In genomic region chr2:216221806-216222205, GRCh38 we compare ENCODE assay signal across 15 cellular contexts.
A peak's percentile ranks its signal among the peaks of the same experiment; 100 is the strongest.
DNase-seq lines count a peak whose midpoint lies in the region; ATAC-seq, FAIRE-seq and TF ChIP-seq lines count a peak whose summit lies in the region.
"Had no signal": no experiment of that assay in that cellular context is flagged by ENCODE, and none has a peak within 500 bp of the region (broad histone marks: within the 10 kb centered on the region; RNA-seq: fewer than 3 reads in every experiment).

No MANE protein-coding gene starts in this region.

- peak; percentile 71 for ATAC-seq in natural killer cell treated with Interleukin-12 subunit alpha and Interleukin-12 subunit beta and Interleukin-15 and Interleukin-18, amount 100 ng/mL, for 72 hours
- no peak for ATAC-seq in natural killer cell

- BruUV-seq in endothelial cell of umbilical vein (replicated peaks; lab: Mats Ljungman, UMichigan) = no TSS peak

- H2AFZ ChIP-seq in endothelial cell of umbilical vein (ENCODE audit: low read depth, low read length) = no peak overlapping the region

- H3K4me3 Mint-ChIP-seq in natural killer cell treated with Interleukin-12 subunit alpha and Interleukin-12 subunit beta and Interleukin-15 and Interleukin-18, amount 100 ng/mL, for 72 hours = peak overlapping the region; percentile 63
- H3K4me3 Mint-ChIP-seq in natural killer cell (no peak overlapping the region), nephron progenitor cell (no peak overlapping the region)
- H3K4me3 Mint-ChIP-seq: endodermal cell, WTC11 had no signal

- H3K4me1 Mint-ChIP-seq in natural killer cell treated with Interleukin-12 subunit alpha and Interleukin-12 subunit beta and Interleukin-15 and Interleukin-18, amount 100 ng/mL, for 72 hours (ENCODE audit: low read depth in 2 of 2) = peaks cover 56 to 67% of the 10 kb centered on the region in 2 donors
- H3K4me1 Mint-ChIP-seq in natural killer cell (peaks cover 43 to 55% of the 10 kb centered on the region in 2 donors), nephron progenitor cell (peaks cover 19% of the 10 kb centered on the region)
- H3K4me1 Mint-ChIP-seq: WTC11 had no signal

- dilution Hi-C loops in endothelial cell of umbilical vein (cut with MboI; ENCODE audit: extremely low pct_ligation_motif_present, low sequenced_read_pairs) = no loop called here

- DNase-seq in natural killer cell treated with Interleukin-12 subunit alpha and Interleukin-12 subunit beta and Interleukin-15 and Interleukin-18, amount 100 ng/mL, for 72 hours (ENCODE audit: low spot score) = no peak
- DNase-seq in natural killer cell = no peak
- peak; percentile 16 for DNase-seq in OCI-M1 (lab: John Stamatoyannopoulos, UW)
- DNase-seq in endothelial cell of umbilical vein (ENCODE audit: low read depth, low spot score) = peak; percentile 43
- no peak for DNase-seq in globus pallidus (ENCODE audit: low spot score)
- no peak for DNase-seq in nephron progenitor cell
- DNase-seq in NCI-H2171 (lab: John Stamatoyannopoulos, UW) = no peak
- DNase-seq in cerebellar nuclear complex (lab: John Stamatoyannopoulos, UW) = no peak
- DNase-seq: naive B cell, NCI-H1930 had no signal

- H3K27ac ChIP-seq in endothelial cell of umbilical vein (ENCODE audit: insufficient read depth, low read depth, low read length) = no peak overlapping the region
- H3K27ac ChIP-seq: adrenal gland, skin epidermis had no signal

- H3K27me3 Mint-ChIP-seq in natural killer cell treated with Interleukin-12 subunit alpha and Interleukin-12 subunit beta and Interleukin-15 and Interleukin-18, amount 100 ng/mL, for 72 hours = no peaks in the 10 kb centered on the region
- no peaks in the 10 kb centered on the region for H3K27me3 Mint-ChIP-seq in natural killer cell (ENCODE audit: low read depth in 2 of 2)
- H3K27me3 Mint-ChIP-seq in nephron progenitor cell (ENCODE audit: low read depth, poor library complexity) = peaks cover 11% of the 10 kb centered on the region
- H3K27me3 Mint-ChIP-seq: naive B cell had no signal

- no peaks in the 10 kb centered on the region for H3K9me3 Mint-ChIP-seq in natural killer cell treated with Interleukin-12 subunit alpha and Interleukin-12 subunit beta and Interleukin-15 and Interleukin-18, amount 100 ng/mL, for 72 hours
- H3K9me3 Mint-ChIP-seq in natural killer cell (no peaks in the 10 kb centered on the region), nephron progenitor cell (no peaks in the 10 kb centered on the region)
- H3K9me3 Mint-ChIP-seq: endodermal cell, naive B cell, WTC11 had no signal

- no peak overlapping the region for H3K9ac ChIP-seq in endothelial cell of umbilical vein (replicated peaks; ENCODE audit: extremely low read depth, insufficient read depth, low read length)

- no peaks in the 10 kb centered on the region for H3K9me3 ChIP-seq in endothelial cell of umbilical vein (replicated peaks; ENCODE audit: control insufficient read depth, insufficient read depth, low read length)
- H3K9me3 ChIP-seq: adrenal gland had no signal

- peaks cover 40% of the 10 kb centered on the region for H3K4me1 ChIP-seq in endothelial cell of umbilical vein (ENCODE audit: control insufficient read depth, extremely low read depth, insufficient read depth, low read length)

- CTCF ChIA-PET in endothelial cell of umbilical vein (lab: Charles Lee) = interaction anchor here (0.7 to 2.6 kb wide), 7 partner anchors 12 to 445 kb away, joined by 3 to 44 read pairs (median 4); partner anchors contain the start of gene SMARCAL1

- no peaks in the 10 kb centered on the region for H3K9me1 ChIP-seq in endothelial cell of umbilical vein (replicated peaks; ENCODE audit: control insufficient read depth, extremely low read depth, insufficient read depth, low read length)

- POLR2A ChIA-PET in endothelial cell of umbilical vein (lab: Charles Lee) = no interaction called here

- no peaks in the 10 kb centered on the region for H3K36me3 ChIP-seq in endothelial cell of umbilical vein (ENCODE audit: control insufficient read depth in 2 of 2, extremely low read depth in 1 of 2, insufficient read depth in 2 of 2, low read length in 2 of 2)
- H3K36me3 ChIP-seq: adrenal gland had no signal

- H3K27ac Mint-ChIP-seq in natural killer cell treated with Interleukin-12 subunit alpha and Interleukin-12 subunit beta and Interleukin-15 and Interleukin-18, amount 100 ng/mL, for 72 hours = peak overlapping the region; percentile 82 to 84
- H3K27ac Mint-ChIP-seq in natural killer cell = no peak overlapping the region
- H3K27ac Mint-ChIP-seq in nephron progenitor cell = no peak overlapping the region
- H3K27ac Mint-ChIP-seq: endodermal cell, WTC11 had no signal

- intact Hi-C loops in natural killer cell (cut with micrococcal nuclease) (loop anchor here (2.0 kb wide), 1 partner anchor 183 kb away; no protein-coding TSS in a partner anchor), endothelial cell of umbilical vein (cut with micrococcal nuclease) (loop anchor here (2.0 to 5.0 kb wide), 5 partner anchors 65 to 445 kb away; partner anchors contain the start of gene RPL37A)

- no peak for TF ChIP-seq POLR2A in endothelial cell of umbilical vein (IDR thresholded peaks at IDR 0.05; ENCODE audit: low read depth, low read length)

- TF ChIP-seq CTCF in natural killer cell (IDR thresholded peaks at IDR 0.05) (no peak), endothelial cell of umbilical vein (IDR thresholded peaks at IDR 0.05; ENCODE audit: extremely low read depth in 1 of 2, insufficient read depth in 1 of 2, low read depth in 1 of 2, low read length in 2 of 2) (no peak), nephron progenitor cell (IDR thresholded peaks at IDR 0.05) (no peak)

- H3K79me2 ChIP-seq in endothelial cell of umbilical vein (ENCODE audit: control insufficient read depth, insufficient read depth, low read length) = no peaks in the 10 kb centered on the region

- peak; percentile 89 for FAIRE-seq in endothelial cell of umbilical vein (lab: Jason Lieb, UNC)
- FAIRE-seq: HTR-8/SVneo had no signal

- H3K27me3 ChIP-seq in endothelial cell of umbilical vein (ENCODE audit: control insufficient read depth in 2 of 2, insufficient read depth in 2 of 2, low read length in 2 of 2) = no peaks in the 10 kb centered on the region
- H3K27me3 ChIP-seq: adrenal gland had no signal

- H4K20me1 ChIP-seq in endothelial cell of umbilical vein (replicated peaks; ENCODE audit: control insufficient read depth, extremely low read depth, insufficient read depth, low read length) = no peaks in the 10 kb centered on the region

- H3K36me3 Mint-ChIP-seq in natural killer cell treated with Interleukin-12 subunit alpha and Interleukin-12 subunit beta and Interleukin-15 and Interleukin-18, amount 100 ng/mL, for 72 hours = peaks cover 5% of the 10 kb centered on the region
- H3K36me3 Mint-ChIP-seq in natural killer cell (peaks cover 8% of the 10 kb centered on the region), nephron progenitor cell (ENCODE audit: low read depth) (no peaks in the 10 kb centered on the region)
- H3K36me3 Mint-ChIP-seq: naive B cell, WTC11 had no signal

- no peak overlapping the region for H3K4me3 ChIP-seq in endothelial cell of umbilical vein (replicated peaks in 1 of 3; ENCODE audit: insufficient read depth in 1 of 3, low read depth in 1 of 3, low read length in 3 of 3)
- H3K4me3 ChIP-seq: adrenal gland, skin epidermis had no signal

- H3K4me2 ChIP-seq in endothelial cell of umbilical vein (ENCODE audit: insufficient read depth, low read length) = peak overlapping the region; percentile 26

TF ChIP-seq in endothelial cell of umbilical vein, 7 proteins besides CTCF, POLR2A, EP300 and RAD21:
- TF ChIP-seq MYC (IDR thresholded peaks at IDR 0.05; ENCODE audit: low read depth, low read length) = no peak
- no peak for TF ChIP-seq POLR2AphosphoS5 (IDR thresholded peaks at IDR 0.05; ENCODE audit: insufficient read depth, low read depth, low read length)
- peak; percentile 43 for TF ChIP-seq JUN (IDR thresholded peaks at IDR 0.05; ENCODE audit: borderline replicate concordance, insufficient read depth, insufficient read length, low read depth)
- no peak for TF ChIP-seq GATA2 (IDR thresholded peaks at IDR 0.05; ENCODE audit: insufficient read depth, insufficient read length, low read depth, low read length)
- no peak for TF ChIP-seq EZH2 (IDR thresholded peaks at IDR 0.05; ENCODE audit: borderline replicate concordance, low read depth, low read length, severe bottlenecking)
- TF ChIP-seq MAX (IDR thresholded peaks at IDR 0.05; ENCODE audit: insufficient read depth, insufficient read length) = no peak
- TF ChIP-seq FOS (IDR thresholded peaks at IDR 0.05; ENCODE audit: borderline replicate concordance, insufficient read depth, low read length) = peak; percentile 91

Comparison
In these comparisons a context has a peak if more than half of its experiments do, and no peak if none do; other contexts are left out.
1. ATAC-seq: peak in natural killer cell treated with Interleukin-12 subunit alpha and Interleukin-12 subunit beta and Interleukin-15 and Interleukin-18, amount 100 ng/mL, for 72 hours (2 of 2); none in natural killer cell (0 of 3).
2. H3K27ac Mint-ChIP-seq: peak in natural killer cell treated with Interleukin-12 subunit alpha and Interleukin-12 subunit beta and Interleukin-15 and Interleukin-18, amount 100 ng/mL, for 72 hours (2 of 2); none in natural killer cell (0 of 2) and nephron progenitor cell (single experiment).
3. DNase-seq: peak in OCI-M1 (single experiment) and endothelial cell of umbilical vein (single experiment); none in natural killer cell treated with Interleukin-12 subunit alpha and Interleukin-12 subunit beta and Interleukin-15 and Interleukin-18, amount 100 ng/mL, for 72 hours (single experiment), natural killer cell (single experiment), globus pallidus (single experiment), nephron progenitor cell (single experiment), NCI-H2171 (single experiment) and cerebellar nuclear complex (0 of 2).